8 cellular contexts compared by ENCODE assay signal in genomic region chr19:11639245-11639601, GRCh38. TPM values are rescaled to one million over a fixed set of nuclear protein-coding genes. Genes with fewer than 3 reads are reported as not detected.
DNase-seq lines count a peak whose midpoint lies in the region; ATAC-seq and TF ChIP-seq lines count a peak whose summit lies in the region.

No MANE protein-coding gene starts in this region.

- peaks cover 5% of the 10 kb centered on the region for H3K79me1 ChIP-seq in trophoblast cell (ENCODE audit: low read length)

- H3K4ac ChIP-seq in trophoblast cell (ENCODE audit: low read depth, low read length), result no peak overlapping the region

- H4K91ac ChIP-seq in trophoblast cell (ENCODE audit: low read depth, low read length), result no peak overlapping the region

- H3K9ac ChIP-seq in MM.1S (ENCODE audit: low read length) (no peak overlapping the region), trophoblast cell (ENCODE audit: low read length) (no peak overlapping the region)

- H4K20me1 ChIP-seq in MM.1S (ENCODE audit: insufficient read depth, low read length), result no peaks in the 10 kb centered on the region

- no peak overlapping the region for H2BK12ac ChIP-seq in trophoblast cell (ENCODE audit: low read length)

- H3K27ac ChIP-seq in MM.1S (ENCODE audit: low read length) (no peak overlapping the region), esophagus muscularis mucosa (replicated peaks in 1 of 4) (peak overlapping the region in 1 of 4 donors; percentile 65), trophoblast cell (ENCODE audit: low read depth, low read length) (no peak overlapping the region)

- H2AFZ ChIP-seq in MM.1S (ENCODE audit: low read length), result peak overlapping the region; percentile 96
- H2AFZ ChIP-seq in trophoblast cell (ENCODE audit: insufficient read depth, low read length, poor library complexity), result peak overlapping the region; percentile 61

- H3F3A ChIP-seq in MM.1S (ENCODE audit: insufficient read depth, low read length), result no peaks in the 10 kb centered on the region

- H3K18ac ChIP-seq in trophoblast cell (ENCODE audit: low read length), result no peak overlapping the region

- H3K4me1 ChIP-seq in MM.1S (ENCODE audit: low read length) (no peaks in the 10 kb centered on the region), esophagus muscularis mucosa (peaks cover 8 to 19% (median 16%) of the 10 kb centered on the region in 4 donors), trophoblast cell (ENCODE audit: control insufficient read depth in 1 of 2, insufficient read depth in 2 of 2, low read length in 2 of 2) (peaks cover 0 to 3% of the 10 kb centered on the region in 2 experiments)

- H3K79me2 ChIP-seq in MM.1S (ENCODE audit: low read length), result peaks cover 3% of the 10 kb centered on the region; the same call in 1 of the 2 replicates
- peaks cover 4% of the 10 kb centered on the region for H3K79me2 ChIP-seq in trophoblast cell (ENCODE audit: control insufficient read depth, insufficient read depth, low read length, poor library complexity)

- no peak for DNase-seq in GM12864 (ENCODE audit: low read depth)
- DNase-seq in MM.1S, result no peak
- DNase-seq in esophagus muscularis mucosa (ENCODE audit: extremely low spot score), result no peak
- no peak for DNase-seq in trophoblast cell
- DNase-seq in OCI-M1 (lab: John Stamatoyannopoulos, UW), result no peak
- DNase-seq in NCI-H2196 treated with DMSO at 0.1 percent for 48 hours (lab: John Stamatoyannopoulos, UW; ENCODE audit: unreplicated experiment), result no peak
- no peak for DNase-seq in T1000 (lab: John Stamatoyannopoulos, UW)

- peak overlapping the region; percentile 97 for H3K4me2 ChIP-seq in MM.1S (ENCODE audit: low read depth, low read length)
- peak overlapping the region; percentile 45 for H3K4me2 ChIP-seq in trophoblast cell (ENCODE audit: low read length)

- peak overlapping the region; percentile 20; the same call in 1 of the 2 replicates for H3K4me3 ChIP-seq in GM12864 (ENCODE audit: low read depth, low read length)
- H3K4me3 ChIP-seq in MM.1S (ENCODE audit: low read length), result peak overlapping the region; percentile 95; the same call in 1 of the 2 replicates
- H3K4me3 ChIP-seq in esophagus muscularis mucosa, result peak overlapping the region; percentile 60 to 77 (median 70)
- peak overlapping the region; percentile 2 for H3K4me3 ChIP-seq in trophoblast cell (ENCODE audit: low read depth, low read length)

- intact Hi-C loops in esophagus muscularis mucosa (cut with DNase I), result no loop called here

- no peak overlapping the region for H4K8ac ChIP-seq in trophoblast cell (ENCODE audit: low read depth, low read length)

- ATAC-seq in GM19467 (IDR thresholded peaks at IDR 0.05; ENCODE audit: unreplicated experiment), result no peak

- H3K14ac ChIP-seq in trophoblast cell (ENCODE audit: low read length), result no peak overlapping the region

- no peak for TF ChIP-seq EP300 in esophagus muscularis mucosa (IDR thresholded peaks at IDR 0.05)

- no peak overlapping the region for H2BK120ac ChIP-seq in trophoblast cell (ENCODE audit: insufficient read depth, low read length, poor library complexity)

- H3K9me2 ChIP-seq in MM.1S (replicated peaks; ENCODE audit: insufficient read depth, low read length), result no peaks in the 10 kb centered on the region

- TF ChIP-seq POLR2A in esophagus muscularis mucosa (IDR thresholded peaks at IDR 0.05; ENCODE audit: low read depth), result no peak

- no peak overlapping the region for H2AK5ac ChIP-seq in trophoblast cell (ENCODE audit: low read length)

- H3K36me3 ChIP-seq in MM.1S (replicated peaks; ENCODE audit: insufficient read depth, low read length), result no peaks in the 10 kb centered on the region
- no peaks in the 10 kb centered on the region for H3K36me3 ChIP-seq in esophagus muscularis mucosa
- no peaks in the 10 kb centered on the region for H3K36me3 ChIP-seq in trophoblast cell (ENCODE audit: control insufficient read depth in 1 of 2, insufficient read depth in 2 of 2, low read length in 2 of 2)

- no peak overlapping the region for H4K12ac ChIP-seq in trophoblast cell (ENCODE audit: low read depth, low read length)

- TF ChIP-seq CTCF in GM12864 (IDR thresholded peaks at IDR 0.05; ENCODE audit: low read depth, low read length, missing control alignments) (no peak), MM.1S (IDR thresholded peaks at IDR 0.05; ENCODE audit: low read length) (no peak), esophagus muscularis mucosa (IDR thresholded peaks at IDR 0.05) (no peak)

- H2BK5ac ChIP-seq in trophoblast cell (ENCODE audit: low read depth, low read length, poor library complexity), result no peak overlapping the region

- H3K27me3 ChIP-seq in MM.1S (replicated peaks; ENCODE audit: insufficient read depth, low read length) (no peaks in the 10 kb centered on the region), esophagus muscularis mucosa (no peaks in the 10 kb centered on the region), trophoblast cell (ENCODE audit: insufficient read depth, low read length) (no peaks in the 10 kb centered on the region)

- no peak overlapping the region for H3K23ac ChIP-seq in trophoblast cell (ENCODE audit: low read length)

- WGBS in esophagus muscularis mucosa, result 0% methylated on average over 6 of the region's 7 CpGs
- WGBS in trophoblast cell (ENCODE audit: extremely low coverage, insufficient coverage, insufficient read length), result no CpG with 5 or more reads among the region's 7 CpGs

- H3K9me3 ChIP-seq in MM.1S (replicated peaks; ENCODE audit: insufficient read depth, low read length) (no peaks in the 10 kb centered on the region), esophagus muscularis mucosa (no peaks in the 10 kb centered on the region), trophoblast cell (ENCODE audit: insufficient read depth, low read depth, low read length) (no peaks in the 10 kb centered on the region)

RNA-seq across cellular contexts. Expression of gene ZNF627, which starts 41.9 kb away (rescaled TPM):
- 10 to 100 TPM in 1 of 4 donors, 1 to 10 TPM in 3; 7.8 to 10.2 (median 7.9) TPM for total RNA-seq in esophagus muscularis mucosa
- polyA plus RNA-seq in trophoblast cell (2013), result 9.9 and 10.1 TPM in 2 replicates

Comparison
In these comparisons a context has a peak if more than half of its experiments do, and no peak if none do; other contexts are left out.
1. H3K4me3 ChIP-seq: peak in every context shown above with its lines; median percentile 95 in MM.1S; 70 in esophagus muscularis mucosa; 20 in GM12864; 2 in trophoblast cell.